In genomic region chr7:151013356-151013727, GRCh38 we compare ENCODE assay signal across 6 cellular contexts.
DNase-seq lines count a peak whose midpoint lies in the region; ATAC-seq lines count a peak whose summit lies in the region.

No MANE protein-coding gene starts in this region.

- DNase-seq in NCI-H1092 treated with DMSO at 0.1 percent for 48 hours (lab: John Stamatoyannopoulos, UW) (peak; percentile 40), NCI-H1092 (lab: John Stamatoyannopoulos, UW) (no peak), glomerular visceral epithelial cell (ENCODE audit: extremely low spot score) (no peak), medulla oblongata (ENCODE audit: extremely low spot score) (no peak)
- no peak for DNase-seq in effector memory CD8-positive, alpha-beta T cell
- DNase-seq in stimulated activated effector memory CD8-positive, alpha-beta T cell treated with anti-CD3 and anti-CD28 coated beads, Interleukin-12 subunit alpha, Interleukin-12 subunit beta, amount 100 ng/mL, for 72 hours (ENCODE audit: low spot score in 2 of 2) = peak in 1 of 2 donors; percentile 63

- no peaks in the 10 kb centered on the region for H3K9me3 Mint-ChIP-seq in effector memory CD8-positive, alpha-beta T cell
- H3K9me3 Mint-ChIP-seq in stimulated activated effector memory CD8-positive, alpha-beta T cell treated with anti-CD3 and anti-CD28 coated beads, Interleukin-12 subunit alpha, Interleukin-12 subunit beta, amount 100 ng/mL, for 72 hours = no peaks in the 10 kb centered on the region

- H3K27me3 Mint-ChIP-seq in effector memory CD8-positive, alpha-beta T cell = peaks cover 2 to 6% of the 10 kb centered on the region in 2 donors

- H3K4me1 Mint-ChIP-seq in effector memory CD8-positive, alpha-beta T cell (ENCODE audit: low read depth in 2 of 2) = peaks cover 51 to 53% of the 10 kb centered on the region in 2 donors
- peaks cover 70% of the 10 kb centered on the region for H3K4me1 Mint-ChIP-seq in stimulated activated effector memory CD8-positive, alpha-beta T cell treated with anti-CD3 and anti-CD28 coated beads, Interleukin-12 subunit alpha, Interleukin-12 subunit beta, amount 100 ng/mL, for 72 hours

- H3K36me3 Mint-ChIP-seq in effector memory CD8-positive, alpha-beta T cell (ENCODE audit: insufficient read depth) = peaks cover 38% of the 10 kb centered on the region
- peaks cover 30% of the 10 kb centered on the region for H3K36me3 Mint-ChIP-seq in stimulated activated effector memory CD8-positive, alpha-beta T cell treated with anti-CD3 and anti-CD28 coated beads, Interleukin-12 subunit alpha, Interleukin-12 subunit beta, amount 100 ng/mL, for 72 hours

- peak overlapping the region; percentile 84 to 89 for H3K4me3 Mint-ChIP-seq in effector memory CD8-positive, alpha-beta T cell
- peak overlapping the region; percentile 85 for H3K4me3 Mint-ChIP-seq in stimulated activated effector memory CD8-positive, alpha-beta T cell treated with anti-CD3 and anti-CD28 coated beads, Interleukin-12 subunit alpha, Interleukin-12 subunit beta, amount 100 ng/mL, for 72 hours

- ATAC-seq in effector memory CD8-positive, alpha-beta T cell (replicated peaks) = no peak
- ATAC-seq in stimulated activated effector memory CD8-positive, alpha-beta T cell treated with anti-CD3 and anti-CD28 coated beads, Interleukin-12 subunit alpha, Interleukin-12 subunit beta, amount 100 ng/mL, for 72 hours = peak; percentile 0

- peak overlapping the region; percentile 97 to 98 for H3K27ac Mint-ChIP-seq in effector memory CD8-positive, alpha-beta T cell
- peak overlapping the region; percentile 96 for H3K27ac Mint-ChIP-seq in stimulated activated effector memory CD8-positive, alpha-beta T cell treated with anti-CD3 and anti-CD28 coated beads, Interleukin-12 subunit alpha, Interleukin-12 subunit beta, amount 100 ng/mL, for 72 hours
